ENCODE assay signal across 12 cellular contexts in genomic region chr21:46092026-46092764, GRCh38. TPM values are rescaled to one million over a fixed set of nuclear protein-coding genes. Genes with fewer than 3 reads are reported as not detected.
DNase-seq lines count a peak whose midpoint lies in the region; ATAC-seq lines count a peak whose summit lies in the region.
"Had no signal": no experiment of that assay in that cellular context is flagged by ENCODE, and none has a peak within 500 bp of the region (broad histone marks: within the 10 kb centered on the region; RNA-seq: fewer than 3 reads in every experiment).

No MANE protein-coding gene starts in this region.

- no peaks in the 10 kb centered on the region for H3K36me3 ChIP-seq in adipocyte (ENCODE audit: control insufficient read depth, insufficient read depth, low read length, severe bottlenecking)
- H3K36me3 ChIP-seq in CD4-positive, alpha-beta memory T cell (ENCODE audit: insufficient read depth, low read length): no peaks in the 10 kb centered on the region

- H3K9me3 Mint-ChIP-seq in CD4-positive, alpha-beta memory T cell: peaks cover 0 to 30% (median 18%) of the 10 kb centered on the region in 8 donors

- peaks cover 9% of the 10 kb centered on the region for H3K9me3 ChIP-seq in adipocyte (ENCODE audit: control insufficient read depth, low read length)
- no peaks in the 10 kb centered on the region for H3K9me3 ChIP-seq in CD4-positive, alpha-beta memory T cell (ENCODE audit: control insufficient read depth in 1 of 2, low read length in 2 of 2)

- H3K27me3 ChIP-seq in adipocyte (replicated peaks; ENCODE audit: control insufficient read depth, insufficient read depth, low read length): no peaks in the 10 kb centered on the region
- no peaks in the 10 kb centered on the region for H3K27me3 ChIP-seq in CD4-positive, alpha-beta memory T cell (ENCODE audit: insufficient read depth, low read length)

- intact Hi-C loops in left ventricle myocardium superior (cut with micrococcal nuclease): no loop called here
- intact Hi-C loops in CD4-positive, alpha-beta memory T cell (cut with micrococcal nuclease): no loop called here

- H3K27ac ChIP-seq in CD4-positive, alpha-beta memory T cell (ENCODE audit: low read depth, low read length): no peak overlapping the region

- peak; percentile 99 for DNase-seq in EH (ENCODE audit: low read depth)
- DNase-seq in adipocyte (ENCODE audit: low read depth): peak; percentile 97
- peak; percentile 69 for DNase-seq in left ventricle myocardium superior
- DNase-seq in skeletal muscle cell (ENCODE audit: low read depth): peak; percentile 98
- DNase-seq in CD4-positive, alpha-beta memory T cell: no peak
- no peak for DNase-seq in medulla oblongata (ENCODE audit: extremely low spot score)
- no peak for DNase-seq in NCI-H82 (lab: John Stamatoyannopoulos, UW)
- no peak for DNase-seq in anterior cingulate cortex (lab: John Stamatoyannopoulos, UW)
- DNase-seq: kidney glomerular epithelial cell, NCI-H2107, SW 1271 had no signal

- CTCF ChIA-PET in CD4-positive, alpha-beta memory T cell (lab: Charles Lee; ENCODE audit: partially characterized antibody): no interaction called here

- no peaks in the 10 kb centered on the region for H3K36me3 Mint-ChIP-seq in CD4-positive, alpha-beta memory T cell

- ATAC-seq in left ventricle myocardium superior: peak; percentile 82

- no peaks in the 10 kb centered on the region for H3K27me3 Mint-ChIP-seq in CD4-positive, alpha-beta memory T cell

- H3K4me3 Mint-ChIP-seq in CD4-positive, alpha-beta memory T cell: no peak overlapping the region
- H3K4me3 Mint-ChIP-seq: activated naive CD8-positive, alpha-beta T cell treated with anti-CD3 and anti-CD28 coated beads, Interleukin-2, amount 10 ng/mL, durations not matched to agents 7 days and 5 days had no signal

- peaks cover 50% of the 10 kb centered on the region for H3K4me1 ChIP-seq in adipocyte (ENCODE audit: control insufficient read depth, insufficient read depth, low read length)
- H3K4me1 ChIP-seq in CD4-positive, alpha-beta memory T cell (ENCODE audit: insufficient read depth, low read length): no peaks in the 10 kb centered on the region

- peak overlapping the region; percentile 72 for H3K4me3 ChIP-seq in adipocyte (ENCODE audit: low read length)
- no peak overlapping the region for H3K4me3 ChIP-seq in skeletal muscle cell (ENCODE audit: low read depth, low read length)
- H3K4me3 ChIP-seq in CD4-positive, alpha-beta memory T cell (ENCODE audit: low read length in 2 of 2): no peak overlapping the region

- peak overlapping the region; percentile 88 for H3K9ac ChIP-seq in adipocyte (ENCODE audit: low read length)

- POLR2A ChIA-PET in CD4-positive, alpha-beta memory T cell (lab: Charles Lee; ENCODE audit: partially characterized antibody): no interaction called here

- no peak overlapping the region for H3K27ac Mint-ChIP-seq in CD4-positive, alpha-beta memory T cell

- peaks cover 0 to 9% (median 3%) of the 10 kb centered on the region in 4 donors for H3K4me1 Mint-ChIP-seq in CD4-positive, alpha-beta memory T cell
- H3K4me1 Mint-ChIP-seq: activated naive CD8-positive, alpha-beta T cell treated with anti-CD3 and anti-CD28 coated beads, Interleukin-2, amount 10 ng/mL, durations not matched to agents 7 days and 5 days had no signal

RNA-seq across cellular contexts. Expression of gene COL6A2, which starts 5.7 kb away (rescaled TPM):
- 196 TPM for total RNA-seq in left ventricle myocardium superior
- 10 to 100 TPM; 21.8 to 25.7 TPM for total RNA-seq in CD4-positive, alpha-beta memory T cell
- polyA plus RNA-seq in CD4-positive, alpha-beta memory T cell: 1 to 10 TPM in 1 of 2 donors, under 1 TPM in 1; 0.77 to 1.5 TPM

Comparison
In these comparisons a context has a peak if more than half of its experiments do, and no peak if none do; other contexts are left out.
1. DNase-seq: peak in EH (single experiment), adipocyte (single experiment), left ventricle myocardium superior (single experiment) and skeletal muscle cell (single experiment); none in CD4-positive, alpha-beta memory T cell (0 of 5), medulla oblongata (single experiment), NCI-H82 (single experiment) and anterior cingulate cortex (0 of 58).